In genomic region chr17:39781814-39782213, GRCh38 we compare ENCODE assay signal across 17 cellular contexts. TPM values are rescaled to one million over a fixed set of nuclear protein-coding genes. Genes with fewer than 3 reads are reported as not detected.
DNase-seq lines count a peak whose midpoint lies in the region; ATAC-seq and TF ChIP-seq lines count a peak whose summit lies in the region.
"Had no signal": no experiment of that assay in that cellular context is flagged by ENCODE, and none has a peak within 500 bp of the region (broad histone marks: within the 10 kb centered on the region; RNA-seq: fewer than 3 reads in every experiment).

No MANE protein-coding gene starts in this region.

- H3K9me3 Mint-ChIP-seq in activated CD4-positive, alpha-beta T cell treated with anti-CD3 and anti-CD28 coated beads for 36 hours (ENCODE audit: low read depth): no peaks in the 10 kb centered on the region
- no peaks in the 10 kb centered on the region for H3K9me3 Mint-ChIP-seq in activated CD4-positive, alpha-beta T cell treated with anti-CD3 and anti-CD28 coated beads, Interleukin-2, amount 10 ng/mL, durations not matched to agents 24 days and 14 days
- no peaks in the 10 kb centered on the region for H3K9me3 Mint-ChIP-seq in activated naive CD8-positive, alpha-beta T cell treated with anti-CD3 and anti-CD28 coated beads, Interleukin-2, amount 50 U/mL, for 24 hours

- H2AFZ ChIP-seq in MM.1S (ENCODE audit: low read length) (no peak overlapping the region), smooth muscle cell (ENCODE audit: low read depth) (peak overlapping the region; percentile 45)

- peaks cover 69% of the 10 kb centered on the region for H3K4me1 Mint-ChIP-seq in activated CD4-positive, alpha-beta T cell treated with anti-CD3 and anti-CD28 coated beads for 36 hours
- peaks cover 29% of the 10 kb centered on the region for H3K4me1 Mint-ChIP-seq in activated CD4-positive, alpha-beta T cell treated with anti-CD3 and anti-CD28 coated beads, Interleukin-2, amount 10 ng/mL, durations not matched to agents 24 days and 14 days
- peaks cover 71% of the 10 kb centered on the region for H3K4me1 Mint-ChIP-seq in activated naive CD8-positive, alpha-beta T cell treated with anti-CD3 and anti-CD28 coated beads, Interleukin-2, amount 50 U/mL, for 24 hours

- POLR2A ChIA-PET in activated CD4-positive, alpha-beta T cell treated with anti-CD3 and anti-CD28 coated beads for 36 hours (lab: Charles Lee): interaction anchor here (0.6 to 1.6 kb wide), 2 partner anchors 11 to 219 kb away, joined by 4 to 6 read pairs; no protein-coding TSS in a partner anchor

- H3K36me3 Mint-ChIP-seq in activated CD4-positive, alpha-beta T cell treated with anti-CD3 and anti-CD28 coated beads for 36 hours (ENCODE audit: low read depth): peaks cover 52% of the 10 kb centered on the region
- H3K36me3 Mint-ChIP-seq in activated CD4-positive, alpha-beta T cell treated with anti-CD3 and anti-CD28 coated beads, Interleukin-2, amount 10 ng/mL, durations not matched to agents 24 days and 14 days (ENCODE audit: low read depth): peaks cover 21% of the 10 kb centered on the region
- peaks cover 65% of the 10 kb centered on the region for H3K36me3 Mint-ChIP-seq in activated naive CD8-positive, alpha-beta T cell treated with anti-CD3 and anti-CD28 coated beads, Interleukin-2, amount 50 U/mL, for 24 hours (ENCODE audit: low read depth)

- H3K4me3 Mint-ChIP-seq in activated CD4-positive, alpha-beta T cell treated with anti-CD3 and anti-CD28 coated beads for 36 hours: no peak overlapping the region
- no peak overlapping the region for H3K4me3 Mint-ChIP-seq in activated CD4-positive, alpha-beta T cell treated with anti-CD3 and anti-CD28 coated beads, Interleukin-2, amount 10 ng/mL, durations not matched to agents 24 days and 14 days
- H3K4me3 Mint-ChIP-seq in activated naive CD8-positive, alpha-beta T cell treated with anti-CD3 and anti-CD28 coated beads, Interleukin-2, amount 50 U/mL, for 24 hours: peak overlapping the region; percentile 24

- ATAC-seq in activated CD4-positive, alpha-beta T cell treated with anti-CD3 and anti-CD28 coated beads for 36 hours: no peak
- ATAC-seq in activated naive CD8-positive, alpha-beta T cell treated with anti-CD3 and anti-CD28 coated beads, Interleukin-2, amount 50 U/mL, for 24 hours: no peak

- H3K27ac Mint-ChIP-seq in activated CD4-positive, alpha-beta T cell treated with anti-CD3 and anti-CD28 coated beads for 36 hours: peak overlapping the region; percentile 38
- H3K27ac Mint-ChIP-seq in activated CD4-positive, alpha-beta T cell treated with anti-CD3 and anti-CD28 coated beads, Interleukin-2, amount 10 ng/mL, durations not matched to agents 24 days and 14 days: no peak overlapping the region
- H3K27ac Mint-ChIP-seq in activated naive CD8-positive, alpha-beta T cell treated with anti-CD3 and anti-CD28 coated beads, Interleukin-2, amount 50 U/mL, for 24 hours: peak overlapping the region; percentile 50

- H3K4me1 ChIP-seq in MM.1S (ENCODE audit: low read length) (peaks cover 66% of the 10 kb centered on the region), smooth muscle cell (ENCODE audit: low read depth) (peaks cover 9% of the 10 kb centered on the region)

- no peaks in the 10 kb centered on the region for H3K27me3 Mint-ChIP-seq in activated CD4-positive, alpha-beta T cell treated with anti-CD3 and anti-CD28 coated beads for 36 hours
- H3K27me3 Mint-ChIP-seq in activated CD4-positive, alpha-beta T cell treated with anti-CD3 and anti-CD28 coated beads, Interleukin-2, amount 10 ng/mL, durations not matched to agents 24 days and 14 days: no peaks in the 10 kb centered on the region
- no peaks in the 10 kb centered on the region for H3K27me3 Mint-ChIP-seq in activated naive CD8-positive, alpha-beta T cell treated with anti-CD3 and anti-CD28 coated beads, Interleukin-2, amount 50 U/mL, for 24 hours

- H3K4me2 ChIP-seq in MM.1S (ENCODE audit: low read depth, low read length): peak overlapping the region; percentile 55
- H3K4me2 ChIP-seq in smooth muscle cell: peak overlapping the region; percentile 46

- H3K9me3 ChIP-seq in MM.1S (replicated peaks; ENCODE audit: insufficient read depth, low read length) (no peaks in the 10 kb centered on the region), smooth muscle cell (replicated peaks; ENCODE audit: low read depth) (no peaks in the 10 kb centered on the region)
- H3K9me3 ChIP-seq: pancreas had no signal

- H3K9me2 ChIP-seq in MM.1S (replicated peaks; ENCODE audit: insufficient read depth, low read length): no peaks in the 10 kb centered on the region

- H3K79me2 ChIP-seq in MM.1S (ENCODE audit: low read length) (peaks cover 93% of the 10 kb centered on the region), smooth muscle cell (ENCODE audit: low read depth) (no peaks in the 10 kb centered on the region)

- peaks cover 56% of the 10 kb centered on the region for H3F3A ChIP-seq in MM.1S (ENCODE audit: insufficient read depth, low read length)
- no peaks in the 10 kb centered on the region for H3F3A ChIP-seq in smooth muscle cell (ENCODE audit: low read depth)

- no peaks in the 10 kb centered on the region for H3K27me3 ChIP-seq in MM.1S (replicated peaks; ENCODE audit: insufficient read depth, low read length)
- peaks cover 11% of the 10 kb centered on the region for H3K27me3 ChIP-seq in smooth muscle cell (ENCODE audit: low read depth)
- H3K27me3 ChIP-seq: pancreas had no signal

- 73% methylated on average over 2 of the region's 2 CpGs for WGBS in smooth muscle cell (ENCODE audit: low lambda C conversion rate)

- H3K36me3 ChIP-seq in MM.1S (replicated peaks; ENCODE audit: insufficient read depth, low read length): peaks cover 11% of the 10 kb centered on the region
- no peaks in the 10 kb centered on the region for H3K36me3 ChIP-seq in smooth muscle cell (ENCODE audit: low read depth)
- H3K36me3 ChIP-seq: pancreas had no signal

- DNase-seq in activated CD4-positive, alpha-beta T cell treated with anti-CD3 and anti-CD28 coated beads for 36 hours: no peak
- DNase-seq in activated CD4-positive, alpha-beta T cell treated with anti-CD3 and anti-CD28 coated beads, Interleukin-2, amount 10 ng/mL, durations not matched to agents 24 days and 14 days: no peak
- DNase-seq in MM.1S (no peak), smooth muscle cell (lab: John Stamatoyannopoulos, UW; ENCODE audit: unreplicated experiment) (no peak), putamen (ENCODE audit: low spot score) (no peak), dermis blood vessel endothelial cell (no peak), T-helper 9 cell (no peak)
- DNase-seq in activated naive CD8-positive, alpha-beta T cell treated with anti-CD3 and anti-CD28 coated beads, Interleukin-2, amount 50 U/mL, for 24 hours: no peak
- DNase-seq: activated effector memory CD4-positive, alpha-beta T cell treated with Interleukin-2 at 50 U/mL for 16 hours; cortex of kidney; head of caudate nucleus; kidney glomerular epithelial cell; NCI-H2081 treated with DMSO at 0.1 percent for 48 hours; pancreas; Right ventricle myocardium superior had no signal

- CTCF ChIA-PET in activated CD4-positive, alpha-beta T cell treated with anti-CD3 and anti-CD28 coated beads for 36 hours (lab: Charles Lee): interaction anchor here (0.8 to 1.5 kb wide), 2 partner anchors 29 to 39 kb away, joined by 4 to 5 read pairs; no protein-coding TSS in a partner anchor

- H4K20me1 ChIP-seq in MM.1S (ENCODE audit: insufficient read depth, low read length): no peaks in the 10 kb centered on the region
- H4K20me1 ChIP-seq in smooth muscle cell (ENCODE audit: low read depth): no peaks in the 10 kb centered on the region

- TF ChIP-seq CTCF in MM.1S (IDR thresholded peaks at IDR 0.05; ENCODE audit: low read length): no peak
- TF ChIP-seq CTCF in smooth muscle cell (IDR thresholded peaks at IDR 0.05; ENCODE audit: borderline replicate concordance, insufficient read depth, poor library complexity, severe bottlenecking): no peak

- H3K27ac ChIP-seq in MM.1S (ENCODE audit: low read length): peak overlapping the region; percentile 54; the same call in 1 of the 2 replicates
- H3K27ac ChIP-seq in smooth muscle cell (ENCODE audit: low read depth): peak overlapping the region; percentile 88
- H3K27ac ChIP-seq: 22Rv1 had no signal

- H3K4me3 ChIP-seq in MM.1S (ENCODE audit: low read length) (no peak overlapping the region), smooth muscle cell (no peak overlapping the region)
- H3K4me3 ChIP-seq: pancreas had no signal

- intact Hi-C loops in activated CD4-positive, alpha-beta T cell treated with anti-CD3 and anti-CD28 coated beads for 36 hours (cut with DNase I, micrococcal nuclease): no loop called here
- intact Hi-C loops in activated CD4-positive, alpha-beta T cell treated with anti-CD3 and anti-CD28 coated beads, Interleukin-2, amount 10 ng/mL, durations not matched to agents 24 days and 14 days (cut with micrococcal nuclease): no loop called here

- peak overlapping the region; percentile 4; the same call in 1 of the 2 replicates for H3K9ac ChIP-seq in MM.1S (ENCODE audit: low read length)
- peak overlapping the region; percentile 52 for H3K9ac ChIP-seq in smooth muscle cell (ENCODE audit: low read depth)

RNA-seq across cellular contexts. Expression of gene GRB7, which starts 44.1 kb away (rescaled TPM):
- 1 to 10 TPM; 2.0 to 3.3 TPM for total RNA-seq in activated CD4-positive, alpha-beta T cell treated with anti-CD3 and anti-CD28 coated beads for 36 hours
- 0.30 TPM in 1 of 2 replicates, not detected in the other for total RNA-seq in activated CD4-positive, alpha-beta T cell treated with anti-CD3 and anti-CD28 coated beads, Interleukin-2, amount 10 ng/mL, durations not matched to agents 24 days and 14 days
- 2.7 and 3.6 TPM in 2 replicates for total RNA-seq in smooth muscle cell
- polyA plus RNA-seq in smooth muscle cell: 4.1 and 9.1 TPM in 2 replicates
- total RNA-seq in dermis blood vessel endothelial cell: 0.28 and 0.34 TPM in 2 replicates
- total RNA-seq: mononuclear cell had no signal

RNA-seq across cellular contexts. Expression of gene MIEN1, which starts 51.5 kb away (rescaled TPM):
- 10 to 100 TPM; 32.5 to 39.4 TPM for total RNA-seq in activated CD4-positive, alpha-beta T cell treated with anti-CD3 and anti-CD28 coated beads for 36 hours
- 29.8 and 33.4 TPM in 2 replicates for total RNA-seq in activated CD4-positive, alpha-beta T cell treated with anti-CD3 and anti-CD28 coated beads, Interleukin-2, amount 10 ng/mL, durations not matched to agents 24 days and 14 days
- total RNA-seq in smooth muscle cell (33.5 and 55.8 TPM in 2 replicates), dermis blood vessel endothelial cell (13.4 and 18.5 TPM in 2 replicates)
- 70.7 and 71.5 TPM in 2 replicates for polyA plus RNA-seq in smooth muscle cell
